29 cellular contexts compared by ENCODE assay signal in the genomic region with DNA sequence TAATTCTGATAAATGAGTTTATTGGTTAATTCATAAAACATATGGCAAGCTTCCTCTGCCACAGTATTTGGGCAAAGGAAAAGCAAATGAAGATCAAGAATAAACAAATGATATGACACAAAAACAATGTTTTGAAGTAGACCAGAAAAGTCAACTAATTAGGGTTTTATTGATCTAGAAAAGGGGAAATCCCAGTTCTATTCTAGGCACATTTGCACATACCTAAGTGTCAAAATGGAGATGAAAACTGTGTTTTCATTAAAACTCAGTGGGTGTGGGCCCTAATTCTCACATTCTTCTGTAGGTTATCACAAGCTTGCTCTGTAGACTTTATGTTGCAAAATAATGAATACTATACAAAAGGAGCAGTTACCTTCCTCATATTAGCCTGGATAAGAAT.
"Had no signal": no experiment of that assay in that cellular context is flagged by ENCODE, and none has a peak within 500 bp of the region (broad histone marks: within the 10 kb centered on the region; RNA-seq: fewer than 3 reads in every experiment).

No MANE protein-coding gene starts in this region.

- H3K4me3 ChIP-seq: adrenal gland, body of pancreas, coronary artery, dorsolateral prefrontal cortex, neural progenitor cell, spleen had no signal

- H3K36me3 Mint-ChIP-seq: naive thymus-derived CD4-positive, alpha-beta T cell; neural progenitor cell had no signal

- H3K27ac Mint-ChIP-seq: activated CD4-positive, alpha-beta T cell treated with anti-CD3 and anti-CD28 coated beads for 36 hours; activated naive CD4-positive, alpha-beta T cell treated with anti-CD3 and anti-CD28 coated beads for 36 hours; activated naive CD8-positive, alpha-beta T cell treated with anti-CD3 and anti-CD28 coated beads for 36 hours; activated T-helper 1 cell treated with anti-CD3 and anti-CD28 coated beads, Interleukin-12 subunit alpha, Interleukin-12 subunit beta, Interleukin-2, Interleukin-4 antibody, amounts not matched to agents 30 ng/mL and 10 ng/mL and 1 ng/mL, durations not matched to agents 14 hours and 24 hours and 36 hours; endodermal cell; naive thymus-derived CD4-positive, alpha-beta T cell; neural progenitor cell; T-helper 2 cell treated with Interferon-gamma antibody and Interleukin-4, amounts not matched to agents 5 μg/mL and 100 μg/mL, for 36 hours had no signal

- H3K27ac ChIP-seq: adrenal gland, body of pancreas, coronary artery, dorsolateral prefrontal cortex, foreskin keratinocyte, heart right ventricle, left ventricle myocardium inferior, neural progenitor cell, spleen, thoracic aorta had no signal

- ATAC-seq: activated CD4-positive, alpha-beta T cell treated with anti-CD3 and anti-CD28 coated beads for 36 hours; esophagus mucosa; foreskin keratinocyte; heart right ventricle; naive thymus-derived CD4-positive, alpha-beta T cell; right cardiac atrium had no signal

- H3K36me3 ChIP-seq: adrenal gland, heart right ventricle, left ventricle myocardium inferior, neural progenitor cell, spleen, thoracic aorta had no signal

- H3K4me1 Mint-ChIP-seq: activated CD4-positive, alpha-beta T cell treated with anti-CD3 and anti-CD28 coated beads for 36 hours; neural progenitor cell had no signal

- H3K4me1 ChIP-seq: adrenal gland, foreskin keratinocyte, neural progenitor cell had no signal

- H3K9me3 ChIP-seq: body of pancreas, thoracic aorta had no signal

- H3K4me2 ChIP-seq: neural progenitor cell had no signal

- H3K9me3 Mint-ChIP-seq: activated T-helper 1 cell treated with anti-CD3 and anti-CD28 coated beads, Interleukin-12 subunit alpha, Interleukin-12 subunit beta, Interleukin-2, Interleukin-4 antibody, amounts not matched to agents 30 ng/mL and 10 ng/mL and 1 ng/mL, durations not matched to agents 14 hours and 24 hours and 36 hours; endodermal cell; T-helper 2 cell treated with Interferon-gamma antibody and Interleukin-4, amounts not matched to agents 5 μg/mL and 100 μg/mL, for 36 hours had no signal

- DNase-seq: activated CD4-positive, alpha-beta T cell treated with anti-CD3 and anti-CD28 coated beads for 36 hours; activated CD4-positive, alpha-beta T cell treated with anti-CD3 and anti-CD28 coated beads, Interleukin-2, amount 50 U/mL, for 4 hours; activated CD4-positive, CD25-positive, alpha-beta regulatory T cell; activated CD8-positive, alpha-beta memory T cell treated with anti-CD3 and anti-CD28 coated beads for 24 hours; activated effector memory CD4-positive, alpha-beta T cell treated with anti-CD3 and anti-CD28 coated beads, Interleukin-2, amount 50 U/mL, for 16 hours; activated naive CD4-positive, alpha-beta T cell treated with anti-CD3 and anti-CD28 coated beads for 36 hours; activated naive CD8-positive, alpha-beta T cell treated with anti-CD3 and anti-CD28 coated beads for 36 hours; activated T-cell treated with anti-CD3 and anti-CD28 coated beads, Interleukin-2, amount 50 U/mL, for 1 hour; adrenal gland; aorta; body of pancreas; cerebellar nuclear complex; dorsolateral prefrontal cortex; endodermal cell; foreskin keratinocyte; heart right ventricle; islet precursor cell; left ventricle myocardium inferior; naive thymus-derived CD4-positive, alpha-beta T cell; right cardiac atrium; spleen; stimulated activated naive CD4-positive, alpha-beta T cell treated with Interleukin-2 at 50 U/mL for 16 hours; trophoblast cell had no signal

- H3K4me3 Mint-ChIP-seq: activated CD4-positive, alpha-beta T cell treated with anti-CD3 and anti-CD28 coated beads for 36 hours; activated naive CD4-positive, alpha-beta T cell treated with anti-CD3 and anti-CD28 coated beads for 36 hours; activated naive CD8-positive, alpha-beta T cell treated with anti-CD3 and anti-CD28 coated beads for 36 hours; activated T-helper 1 cell treated with anti-CD3 and anti-CD28 coated beads, Interleukin-12 subunit alpha, Interleukin-12 subunit beta, Interleukin-2, Interleukin-4 antibody, amounts not matched to agents 30 ng/mL and 10 ng/mL and 1 ng/mL, durations not matched to agents 14 hours and 24 hours and 36 hours; endodermal cell; naive thymus-derived CD4-positive, alpha-beta T cell; neural progenitor cell; T-helper 2 cell treated with Interferon-gamma antibody and Interleukin-4, amounts not matched to agents 5 μg/mL and 100 μg/mL, for 36 hours had no signal

- H2AFZ ChIP-seq: neural progenitor cell had no signal

- H3K27me3 ChIP-seq: adrenal gland, body of pancreas, foreskin keratinocyte, heart right ventricle, neural progenitor cell, spleen had no signal

- H3K9ac ChIP-seq: neural progenitor cell had no signal
